Comparison of ENCODE assay signal across 8 cellular contexts in the genomic region with DNA sequence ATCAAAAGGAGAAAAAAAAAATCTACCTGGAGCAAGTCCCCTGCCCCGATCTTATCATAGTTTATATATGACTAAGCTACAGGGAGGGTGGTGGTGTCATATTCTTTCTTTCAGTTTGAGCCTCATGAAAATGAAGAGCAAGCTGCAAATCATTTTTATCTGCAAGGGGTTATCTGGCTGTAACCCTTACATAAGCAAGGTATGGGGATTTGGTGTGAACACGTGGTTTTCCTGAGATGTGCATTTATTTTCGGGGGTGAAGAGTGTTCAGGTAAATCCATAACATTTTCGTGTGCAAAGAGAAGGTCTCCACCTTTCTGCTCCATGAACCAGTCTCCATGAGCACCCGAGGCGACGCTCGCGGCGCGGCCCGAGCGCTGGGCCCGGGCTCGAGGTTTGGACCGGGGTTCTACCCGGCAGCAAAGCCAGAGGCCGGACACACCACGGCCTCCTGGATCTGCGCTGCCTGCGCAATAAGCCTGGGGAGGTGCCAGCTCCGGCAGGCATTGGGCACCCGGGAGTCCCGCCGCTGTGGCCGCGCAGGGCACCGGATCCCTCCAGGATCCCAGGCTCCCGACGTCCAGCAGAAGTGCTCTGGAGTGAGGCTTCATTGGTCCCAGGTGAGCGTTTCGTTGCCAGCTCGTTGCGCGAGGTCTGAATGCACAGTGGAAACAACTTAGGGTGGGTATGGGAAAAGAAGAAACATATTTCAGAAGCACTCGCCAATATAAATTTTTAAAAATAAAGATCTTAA. TPM values are rescaled to one million over a fixed set of nuclear protein-coding genes. Genes with fewer than 3 reads are reported as not detected.
DNase-seq lines count a peak whose midpoint lies in the region; FAIRE-seq lines count a peak whose summit lies in the region.

No MANE protein-coding gene starts in this region.

- FAIRE-seq in small intestine (lab: Jason Lieb, UNC): no peak

- no peak overlapping the region for H3K27ac ChIP-seq in SK-N-MC
- peak overlapping the region; percentile 87 to 90 for H3K27ac ChIP-seq in small intestine (ENCODE audit: low read depth in 1 of 2, low read length in 1 of 2)

- in situ Hi-C loops in KBM-7 (cut with MboI; ENCODE audit: low pct_unique_long_range_greater_than_20kb, low sequenced_read_pairs): no loop called here

- WGBS in small intestine, 3 donors: 0% methylated on average over 34 to 36 of the region's 36 CpGs

- peak overlapping the region; percentile 99 for H3K4me3 ChIP-seq in SK-N-MC
- H3K4me3 ChIP-seq in small intestine (ENCODE audit: low read depth in 1 of 2, low read length in 2 of 2): peak overlapping the region; percentile 34 to 75

- H3K27me3 ChIP-seq in small intestine (ENCODE audit: control insufficient read depth in 2 of 2, insufficient read depth in 2 of 2, low read length in 2 of 2): no peaks in the 10 kb centered on the region

- H3K36me3 ChIP-seq in SK-N-MC (ENCODE audit: insufficient read depth, low read length): no peaks in the 10 kb centered on the region
- no peaks in the 10 kb centered on the region for H3K36me3 ChIP-seq in small intestine (ENCODE audit: control insufficient read depth in 2 of 2, insufficient read depth in 2 of 2, low read length in 2 of 2)

- H3K9ac ChIP-seq in SK-N-MC (ENCODE audit: insufficient read length): peak overlapping the region; percentile 92

- H3K9me3 ChIP-seq in SK-N-MC (ENCODE audit: low read depth, low read length) (no peaks in the 10 kb centered on the region), small intestine (ENCODE audit: control insufficient read depth, low read depth) (no peaks in the 10 kb centered on the region)

- peaks cover 0 to 3% of the 10 kb centered on the region in 2 donors for H3K4me1 ChIP-seq in small intestine (ENCODE audit: control insufficient read depth in 2 of 2, insufficient read depth in 1 of 2, low read depth in 1 of 2, low read length in 1 of 2)

- DNase-seq in activated T-cell treated with anti-CD3 and anti-CD28 coated beads for 4 hours (peak; percentile 7), GOT3 (lab: John Stamatoyannopoulos, UW) (peak; percentile 56), KBM-7 (peak; percentile 86), SK-N-MC (ENCODE audit: low read depth, low spot score) (no peak), cerebellar nuclear complex (lab: John Stamatoyannopoulos, UW) (peak; percentile 33 to 69), islet precursor cell (peak; percentile 79), small intestine (peak; percentile 73)
- DNase-seq in activated T-cell treated with anti-CD3 and anti-CD28 coated beads, Interleukin-2, amount 50 U/mL, for 1 hour: no peak

RNA-seq across cellular contexts. Expression of a gene that starts 36.1 kb away (rescaled TPM):
- 10 to 100 TPM; 10.5 to 13.8 (median 13.6) TPM for polyA plus RNA-seq in small intestine

Comparison
In these comparisons a context has a peak if more than half of its experiments do, and no peak if none do; other contexts are left out.
1. DNase-seq: peak in activated T-cell treated with anti-CD3 and anti-CD28 coated beads for 4 hours (single experiment), GOT3 (single experiment), KBM-7 (single experiment), cerebellar nuclear complex (2 of 2), islet precursor cell (single experiment) and small intestine (single experiment); none in activated T-cell treated with anti-CD3 and anti-CD28 coated beads, Interleukin-2, amount 50 U/mL, for 1 hour (single experiment) and SK-N-MC (single experiment).